In the genomic region with DNA sequence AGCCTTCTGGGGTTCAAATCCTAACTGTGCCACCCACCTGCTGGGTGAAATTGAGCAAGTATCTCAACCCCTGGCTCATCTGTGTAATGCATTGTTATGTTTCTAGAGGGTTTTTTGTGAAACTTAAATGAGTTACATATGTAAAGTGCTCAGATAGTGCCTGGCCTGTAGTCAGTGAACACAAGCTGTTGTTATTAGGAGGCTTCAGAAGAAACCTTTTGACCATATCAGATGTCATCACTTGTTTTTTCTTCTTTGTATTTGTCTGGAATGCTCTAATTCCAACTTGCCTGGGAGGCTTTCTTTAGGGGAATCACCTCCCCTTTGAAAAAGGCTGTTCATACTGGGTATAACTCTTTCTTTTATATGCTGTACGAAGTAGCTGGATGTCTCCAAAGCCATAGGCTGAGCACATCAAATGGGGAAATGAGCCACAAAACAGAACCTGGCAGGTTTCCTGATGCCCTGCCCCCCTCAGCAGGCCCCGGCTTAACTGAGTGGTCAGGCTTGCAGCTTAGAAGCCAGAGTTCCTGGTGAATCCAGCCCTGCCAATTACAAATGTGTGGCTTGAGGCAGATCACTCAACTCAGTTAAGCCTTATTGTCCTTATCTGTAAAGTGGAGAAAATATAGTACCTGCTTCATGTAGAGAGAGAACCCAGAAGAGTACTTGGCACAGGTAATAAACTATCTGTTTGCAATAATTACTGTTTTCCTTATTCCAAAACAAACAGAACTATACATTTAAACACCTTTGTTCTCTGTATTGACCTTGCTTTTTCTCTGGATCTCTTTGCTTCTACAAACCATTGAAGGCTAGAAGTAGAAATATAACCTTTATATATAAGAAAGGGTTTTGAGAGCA, we compare ENCODE assay signal across 8 cellular contexts.
DNase-seq lines count a peak whose midpoint lies in the region; ATAC-seq lines count a peak whose summit lies in the region.
"Had no signal": no experiment of that assay in that cellular context is flagged by ENCODE, and none has a peak within 500 bp of the region (broad histone marks: within the 10 kb centered on the region; RNA-seq: fewer than 3 reads in every experiment).

No MANE protein-coding gene starts in this region.

- H3K27ac Mint-ChIP-seq in activated T-helper 17 cell treated with anti-CD3 and anti-CD28 coated beads, Interleukin-2, amount 50 U/mL, for 72 hours, result peak overlapping the region; percentile 64
- peak overlapping the region; percentile 95 for H3K27ac Mint-ChIP-seq in stimulated activated naive B cell treated with anti-CD40 and anti-IgM and Interleukin-4, amounts not matched to agents 10 μg/mL and 1 μg/mL and 100 μg/mL, for 72 hours

- no peaks in the 10 kb centered on the region for H3K9me3 Mint-ChIP-seq in activated T-helper 17 cell treated with anti-CD3 and anti-CD28 coated beads, Interleukin-2, amount 50 U/mL, for 72 hours
- no peaks in the 10 kb centered on the region for H3K9me3 Mint-ChIP-seq in stimulated activated naive B cell treated with anti-CD40 and anti-IgM and Interleukin-4, amounts not matched to agents 10 μg/mL and 1 μg/mL and 100 μg/mL, for 72 hours

- H3K4me3 Mint-ChIP-seq in activated T-helper 17 cell treated with anti-CD3 and anti-CD28 coated beads, Interleukin-2, amount 50 U/mL, for 72 hours, result peak overlapping the region; percentile 48
- H3K4me3 Mint-ChIP-seq in stimulated activated naive B cell treated with anti-CD40 and anti-IgM and Interleukin-4, amounts not matched to agents 10 μg/mL and 1 μg/mL and 100 μg/mL, for 72 hours, result peak overlapping the region; percentile 46 to 67

- peaks cover 53% of the 10 kb centered on the region for H3K36me3 Mint-ChIP-seq in activated T-helper 17 cell treated with anti-CD3 and anti-CD28 coated beads, Interleukin-2, amount 50 U/mL, for 72 hours (ENCODE audit: low read depth)
- H3K36me3 Mint-ChIP-seq in stimulated activated naive B cell treated with anti-CD40 and anti-IgM and Interleukin-4, amounts not matched to agents 10 μg/mL and 1 μg/mL and 100 μg/mL, for 72 hours, result peaks cover 12 to 30% of the 10 kb centered on the region in 2 donors

- intact Hi-C loops in left cardiac atrium (cut with DNase I), result no loop called here

- peaks cover 54% of the 10 kb centered on the region for H3K4me1 Mint-ChIP-seq in activated T-helper 17 cell treated with anti-CD3 and anti-CD28 coated beads, Interleukin-2, amount 50 U/mL, for 72 hours
- peaks cover 79 to 99% of the 10 kb centered on the region in 2 donors for H3K4me1 Mint-ChIP-seq in stimulated activated naive B cell treated with anti-CD40 and anti-IgM and Interleukin-4, amounts not matched to agents 10 μg/mL and 1 μg/mL and 100 μg/mL, for 72 hours

- DNase-seq in NCI-H1092 treated with DMSO at 0.1 percent for 48 hours (lab: John Stamatoyannopoulos, UW), result peak; percentile 89
- DNase-seq in left cardiac atrium, result no peak
- no peak for DNase-seq in stimulated activated naive B cell treated with anti-CD40 and anti-IgM and Interleukin-4, amounts not matched to agents 10 μg/mL and 1 μg/mL and 100 μg/mL, for 72 hours
- no peak for DNase-seq in AG08396 (ENCODE audit: low spot score)
- no peak for DNase-seq in central memory CD4-positive, alpha-beta T cell

- peak; percentile 39 for ATAC-seq in GM18907 (IDR thresholded peaks at IDR 0.05; ENCODE audit: unreplicated experiment)
- peak; percentile 29 for ATAC-seq in activated T-helper 17 cell treated with anti-CD3 and anti-CD28 coated beads, Interleukin-2, amount 50 U/mL, for 72 hours (replicated peaks)
- peak; percentile 30 to 43 for ATAC-seq in left cardiac atrium
- peak; percentile 50 to 57 for ATAC-seq in stimulated activated naive B cell treated with anti-CD40 and anti-IgM and Interleukin-4, amounts not matched to agents 10 μg/mL and 1 μg/mL and 100 μg/mL, for 72 hours (replicated peaks)
- ATAC-seq: Panc1 had no signal

- H3K27me3 Mint-ChIP-seq in activated T-helper 17 cell treated with anti-CD3 and anti-CD28 coated beads, Interleukin-2, amount 50 U/mL, for 72 hours, result no peaks in the 10 kb centered on the region
- no peaks in the 10 kb centered on the region for H3K27me3 Mint-ChIP-seq in stimulated activated naive B cell treated with anti-CD40 and anti-IgM and Interleukin-4, amounts not matched to agents 10 μg/mL and 1 μg/mL and 100 μg/mL, for 72 hours
